9 cellular contexts compared by ENCODE assay signal in genomic region chr17:30519707-30520106, GRCh38. TPM values are rescaled to one million over a fixed set of nuclear protein-coding genes. Genes with fewer than 3 reads are reported as not detected.
A peak's percentile ranks its signal among the peaks of the same experiment; 100 is the strongest.
DNase-seq lines count a peak whose midpoint lies in the region; ATAC-seq, FAIRE-seq and TF ChIP-seq lines count a peak whose summit lies in the region.
"Had no signal": no experiment of that assay in that cellular context is flagged by ENCODE, and none has a peak within 500 bp of the region (broad histone marks: within the 10 kb centered on the region; RNA-seq: fewer than 3 reads in every experiment).

No MANE protein-coding gene starts in this region.

- peak; percentile 28 to 43 for ATAC-seq in activated naive CD4-positive, alpha-beta T cell treated with anti-CD3 and anti-CD28 coated beads, Interleukin-2, amount 50 U/mL, for 72 hours
- ATAC-seq in left lung: peak; percentile 58
- ATAC-seq in HG03139 (IDR thresholded peaks at IDR 0.05; ENCODE audit: unreplicated experiment): no peak

- peak overlapping the region; percentile 41 to 49 for H3K27ac Mint-ChIP-seq in activated naive CD4-positive, alpha-beta T cell treated with anti-CD3 and anti-CD28 coated beads, Interleukin-2, amount 50 U/mL, for 72 hours

- H3K36me3 Mint-ChIP-seq in activated naive CD4-positive, alpha-beta T cell treated with anti-CD3 and anti-CD28 coated beads, Interleukin-2, amount 50 U/mL, for 72 hours: peaks cover 16 to 20% of the 10 kb centered on the region in 2 donors

- DNase-seq in activated naive CD4-positive, alpha-beta T cell treated with anti-CD3 and anti-CD28 coated beads, Interleukin-2, amount 50 U/mL, for 72 hours (ENCODE audit: low spot score in 2 of 2): no peak
- DNase-seq in activated naive CD4-positive, alpha-beta T cell treated with Interleukin-2 at 50 U/mL for 16 hours: no peak
- DNase-seq in bronchial epithelial cell (ENCODE audit: low read depth) (peak; percentile 20), left lung (no peak), vagina (ENCODE audit: extremely low spot score in 2 of 2) (no peak), GM10266 (ENCODE audit: extremely low spot score) (no peak), G401 (ENCODE audit: low spot score) (no peak)
- DNase-seq: NCI-H1105 treated with DMSO at 0.1 percent for 48 hours had no signal

- no peaks in the 10 kb centered on the region for H3K9me3 Mint-ChIP-seq in activated naive CD4-positive, alpha-beta T cell treated with anti-CD3 and anti-CD28 coated beads, Interleukin-2, amount 50 U/mL, for 72 hours

- no peaks in the 10 kb centered on the region for H3K9me3 ChIP-seq in left lung
- H3K9me3 ChIP-seq in vagina: no peaks in the 10 kb centered on the region

- H3K4me3 ChIP-seq in bronchial epithelial cell (ENCODE audit: low read depth, low read length): no peak overlapping the region
- H3K4me3 ChIP-seq in left lung: no peak overlapping the region
- H3K4me3 ChIP-seq in vagina: no peak overlapping the region

- H3K27ac ChIP-seq in left lung (peak overlapping the region; percentile 45 to 76), vagina (peak overlapping the region; percentile 33)

- TF ChIP-seq POLR2A in vagina (IDR thresholded peaks at IDR 0.05): no peak

- H3K27me3 ChIP-seq in bronchial epithelial cell (ENCODE audit: control insufficient read depth, insufficient read depth, low read length): no peaks in the 10 kb centered on the region
- H3K27me3 ChIP-seq in left lung: no peaks in the 10 kb centered on the region
- no peaks in the 10 kb centered on the region for H3K27me3 ChIP-seq in vagina

- H3K36me3 ChIP-seq in bronchial epithelial cell (ENCODE audit: control insufficient read depth, insufficient read depth, low read length) (peaks cover 8% of the 10 kb centered on the region), left lung (peaks cover 0 to 62% of the 10 kb centered on the region in 2 donors), vagina (peaks cover 0 to 12% of the 10 kb centered on the region in 2 donors)

- intact Hi-C loops in left lung (cut with DNase I): no loop called here
- intact Hi-C loops in vagina (cut with DNase I): no loop called here

- FAIRE-seq in bronchial epithelial cell (lab: Jason Lieb, UNC): no peak

- no peaks in the 10 kb centered on the region for H3K4me1 ChIP-seq in left lung
- H3K4me1 ChIP-seq in vagina: peaks cover 15% of the 10 kb centered on the region

- in situ Hi-C loops in G401 (cut with HindIII; ENCODE audit: low sequenced_read_pairs): no loop called here

- TF ChIP-seq CTCF in bronchial epithelial cell (IDR thresholded peaks at IDR 0.05; ENCODE audit: insufficient read depth, low read length, severe bottlenecking) (no peak), left lung (IDR thresholded peaks at IDR 0.05) (no peak), vagina (IDR thresholded peaks at IDR 0.05) (no peak), GM10266 (IDR thresholded peaks at IDR 0.05; ENCODE audit: control insufficient read depth, insufficient read depth, low read depth, missing control alignments) (no peak)

RNA-seq across cellular contexts. Expression of gene GOSR1, which starts 42.5 kb away (rescaled TPM):
- total RNA-seq in activated naive CD4-positive, alpha-beta T cell treated with anti-CD3 and anti-CD28 coated beads, Interleukin-2, amount 50 U/mL, for 72 hours: 10 to 100 TPM; 31.5 to 43.1 TPM
- 18.3 and 38.7 TPM in 2 replicates for total RNA-seq in bronchial epithelial cell
- 10 to 100 TPM; 44.3 to 44.9 TPM for total RNA-seq in left lung
- 15.0 TPM for total RNA-seq in vagina
- total RNA-seq in G401 (2014; rRNA removed; shearing (Covaris generic)): 16.5 and 33.9 TPM in 2 replicates
